Comparison of ENCODE assay signal across 27 cellular contexts in genomic region chr9:28620011-28620410, GRCh38.
"Had no signal": no experiment of that assay in that cellular context is flagged by ENCODE, and none has a peak within 500 bp of the region (broad histone marks: within the 10 kb centered on the region; RNA-seq: fewer than 3 reads in every experiment).

No MANE protein-coding gene starts in this region.

- H3K36me3 Mint-ChIP-seq: activated CD4-positive, alpha-beta memory T cell treated with anti-CD3 and anti-CD28 coated beads for 36 hours; activated naive CD4-positive, alpha-beta T cell treated with anti-CD3 and anti-CD28 coated beads, Interleukin-2, amount 10 ng/mL, durations not matched to agents 7 days and 5 days; activated naive CD4-positive, alpha-beta T cell treated with anti-CD3 and anti-CD28 coated beads, Interleukin-2, amount 50 U/mL, for 72 hours; activated naive CD8-positive, alpha-beta T cell treated with anti-CD3 and anti-CD28 coated beads, Interleukin-2, amount 10 ng/mL, durations not matched to agents 7 days and 5 days; brain had no signal

- H3K4me1 Mint-ChIP-seq: activated CD4-positive, alpha-beta T cell treated with anti-CD3 and anti-CD28 coated beads for 36 hours; activated CD4-positive, alpha-beta T cell treated with anti-CD3 and anti-CD28 coated beads, Interleukin-2, amount 10 ng/mL, durations not matched to agents 24 days and 14 days; activated naive CD4-positive, alpha-beta T cell treated with anti-CD3 and anti-CD28 coated beads, Interleukin-2, amount 10 ng/mL, durations not matched to agents 7 days and 5 days; activated naive CD8-positive, alpha-beta T cell treated with anti-CD3 and anti-CD28 coated beads, Interleukin-2, amount 10 ng/mL, durations not matched to agents 7 days and 5 days had no signal

- H3K27ac Mint-ChIP-seq: activated CD4-positive, alpha-beta memory T cell treated with anti-CD3 and anti-CD28 coated beads for 36 hours; activated CD4-positive, alpha-beta T cell treated with anti-CD3 and anti-CD28 coated beads for 36 hours; activated CD4-positive, alpha-beta T cell treated with anti-CD3 and anti-CD28 coated beads, Interleukin-2, amount 10 ng/mL, durations not matched to agents 24 days and 14 days; activated naive CD4-positive, alpha-beta T cell treated with anti-CD3 and anti-CD28 coated beads, Interleukin-2, amount 10 ng/mL, durations not matched to agents 7 days and 5 days; activated naive CD4-positive, alpha-beta T cell treated with anti-CD3 and anti-CD28 coated beads, Interleukin-2, amount 50 U/mL, for 72 hours; activated naive CD8-positive, alpha-beta T cell treated with anti-CD3 and anti-CD28 coated beads, Interleukin-2, amount 10 ng/mL, durations not matched to agents 7 days and 5 days; activated T-cell treated with anti-CD3 and anti-CD28 coated beads, Interleukin-2, amount 50 U/mL, for 24 hours; activated T-cell treated with anti-CD3 and anti-CD28 coated beads, Interleukin-2, amount 50 U/mL, for 72 hours; brain; effector memory CD8-positive, alpha-beta T cell had no signal

- H3K4me3 ChIP-seq: ascending aorta had no signal

- H3K36me3 ChIP-seq: ascending aorta had no signal

- ATAC-seq: activated CD4-positive, alpha-beta T cell treated with anti-CD3 and anti-CD28 coated beads for 36 hours; activated naive CD4-positive, alpha-beta T cell treated with anti-CD3 and anti-CD28 coated beads, Interleukin-2, amount 50 U/mL, for 72 hours; activated T-cell treated with anti-CD3 and anti-CD28 coated beads, Interleukin-2, amount 50 U/mL, for 72 hours; effector memory CD8-positive, alpha-beta T cell; esophagus mucosa had no signal

- H3K27me3 Mint-ChIP-seq: activated CD4-positive, alpha-beta memory T cell treated with anti-CD3 and anti-CD28 coated beads for 36 hours; activated CD4-positive, alpha-beta T cell treated with anti-CD3 and anti-CD28 coated beads for 36 hours; activated CD4-positive, alpha-beta T cell treated with anti-CD3 and anti-CD28 coated beads, Interleukin-2, amount 10 ng/mL, durations not matched to agents 24 days and 14 days; activated naive CD4-positive, alpha-beta T cell treated with anti-CD3 and anti-CD28 coated beads, Interleukin-2, amount 10 ng/mL, durations not matched to agents 7 days and 5 days; activated naive CD8-positive, alpha-beta T cell treated with anti-CD3 and anti-CD28 coated beads, Interleukin-2, amount 10 ng/mL, durations not matched to agents 7 days and 5 days; activated T-cell treated with anti-CD3 and anti-CD28 coated beads, Interleukin-2, amount 50 U/mL, for 24 hours; brain; effector memory CD8-positive, alpha-beta T cell had no signal

- H3K9me3 Mint-ChIP-seq: activated CD4-positive, alpha-beta memory T cell treated with anti-CD3 and anti-CD28 coated beads for 36 hours; activated CD4-positive, alpha-beta T cell treated with anti-CD3 and anti-CD28 coated beads, Interleukin-2, amount 10 ng/mL, durations not matched to agents 24 days and 14 days; activated naive CD4-positive, alpha-beta T cell treated with anti-CD3 and anti-CD28 coated beads, Interleukin-2, amount 10 ng/mL, durations not matched to agents 7 days and 5 days had no signal

- FAIRE-seq: colon, frontal cortex had no signal

- H3K4me3 Mint-ChIP-seq: activated CD4-positive, alpha-beta memory T cell treated with anti-CD3 and anti-CD28 coated beads for 36 hours; activated CD4-positive, alpha-beta T cell treated with anti-CD3 and anti-CD28 coated beads for 36 hours; activated CD4-positive, alpha-beta T cell treated with anti-CD3 and anti-CD28 coated beads, Interleukin-2, amount 10 ng/mL, durations not matched to agents 24 days and 14 days; activated naive CD4-positive, alpha-beta T cell treated with anti-CD3 and anti-CD28 coated beads, Interleukin-2, amount 10 ng/mL, durations not matched to agents 7 days and 5 days; activated naive CD8-positive, alpha-beta T cell treated with anti-CD3 and anti-CD28 coated beads, Interleukin-2, amount 10 ng/mL, durations not matched to agents 7 days and 5 days; activated T-cell treated with anti-CD3 and anti-CD28 coated beads, Interleukin-2, amount 50 U/mL, for 24 hours; activated T-cell treated with anti-CD3 and anti-CD28 coated beads, Interleukin-2, amount 50 U/mL, for 72 hours; brain; effector memory CD8-positive, alpha-beta T cell had no signal

- H3K27me3 ChIP-seq: ascending aorta had no signal

- H3K4me1 ChIP-seq: ascending aorta had no signal

- DNase-seq: activated CD4-positive, alpha-beta memory T cell treated with anti-CD3 and anti-CD28 coated beads for 36 hours; activated CD4-positive, alpha-beta T cell treated with anti-CD3 and anti-CD28 coated beads for 36 hours; activated CD4-positive, alpha-beta T cell treated with anti-CD3 and anti-CD28 coated beads, Interleukin-2, amount 10 ng/mL, durations not matched to agents 24 days and 14 days; activated CD4-positive, CD25-positive, alpha-beta regulatory T cell; activated CD4-positive, CD25-positive, alpha-beta regulatory T cell treated with anti-CD3 and anti-CD28 coated beads, Interleukin-2, amount 50 U/mL, for 72 hours; activated CD8-positive, alpha-beta memory T cell treated with anti-CD3 and anti-CD28 coated beads, Interleukin-2, amount 50 U/mL, for 48 hours; activated gamma-delta T cell; activated naive CD4-positive, alpha-beta T cell; activated naive CD4-positive, alpha-beta T cell treated with anti-CD3 and anti-CD28 coated beads, Interleukin-2, amount 10 ng/mL, durations not matched to agents 7 days and 5 days; activated naive CD8-positive, alpha-beta T cell treated with anti-CD3 and anti-CD28 coated beads, Interleukin-2, amount 10 ng/mL, durations not matched to agents 7 days and 5 days; activated T-cell treated with anti-CD3 and anti-CD28 coated beads for 4 hours; activated T-cell treated with anti-CD3 and anti-CD28 coated beads, Interleukin-2, amount 50 U/mL, for 24 hours; activated T-cell treated with anti-CD3 and anti-CD28 coated beads, Interleukin-2, amount 50 U/mL, for 72 hours; caudate nucleus; cortex of kidney; dermis blood vessel endothelial cell; effector CD4-positive, alpha-beta T cell; effector memory CD8-positive, alpha-beta T cell; foreskin fibroblast; head of caudate nucleus; T-helper 2 cell had no signal

- H3K27ac ChIP-seq: ascending aorta had no signal
